8 cellular contexts compared by ENCODE assay signal in genomic region chr19:13162749-13163608, GRCh38. TPM values are rescaled to one million over a fixed set of nuclear protein-coding genes. Genes with fewer than 3 reads are reported as not detected.
A peak's percentile ranks its signal among the peaks of the same experiment; 100 is the strongest.
DNase-seq lines count a peak whose midpoint lies in the region; ATAC-seq and TF ChIP-seq lines count a peak whose summit lies in the region.

No MANE protein-coding gene starts in this region.

- H3K4me1 ChIP-seq in foreskin keratinocyte (peaks cover 31% of the 10 kb centered on the region), neuron (ENCODE audit: insufficient read depth, low read length) (peaks cover 28% of the 10 kb centered on the region)

- peak overlapping the region; percentile 39 for H3K4me3 ChIP-seq in MG63
- H3K4me3 ChIP-seq in neuron (ENCODE audit: low read length): peak overlapping the region; percentile 47

- peak overlapping the region; percentile 71 for H3K27ac ChIP-seq in foreskin keratinocyte

- DNase-seq in AG09319 (ENCODE audit: extremely low read depth, low read depth): peak; percentile 98
- DNase-seq in MG63: peak; percentile 100
- peak; percentile 96 for DNase-seq in SIG-M5 treated with dmso at 0.1 percent for 504 hours (lab: John Stamatoyannopoulos, UW; ENCODE audit: unreplicated experiment)
- peak; percentile 66 for DNase-seq in activated gamma-delta T cell treated with anti-CD3 and anti-CD28 coated beads, Interleukin-2, amount 50 U/mL, for 16 hours (ENCODE audit: low read depth)
- DNase-seq in foreskin keratinocyte: peak in 1 of 2 donors; percentile 95
- DNase-seq in stromal cell of bone marrow (ENCODE audit: low read depth): peak; percentile 97

- no peaks in the 10 kb centered on the region for H3K36me3 ChIP-seq in MG63
- no peaks in the 10 kb centered on the region for H3K36me3 ChIP-seq in neuron (ENCODE audit: insufficient read depth, low read length)

- ATAC-seq in GM19452 (IDR thresholded peaks at IDR 0.05; ENCODE audit: unreplicated experiment) (peak; percentile 44), foreskin keratinocyte (peak; percentile 59)

- H3K27me3 ChIP-seq in MG63: no peaks in the 10 kb centered on the region
- no peaks in the 10 kb centered on the region for H3K27me3 ChIP-seq in foreskin keratinocyte
- H3K27me3 ChIP-seq in neuron (ENCODE audit: insufficient read depth, low read length): no peaks in the 10 kb centered on the region

- H3K9me3 ChIP-seq in MG63 (no peaks in the 10 kb centered on the region), neuron (ENCODE audit: low read length) (no peaks in the 10 kb centered on the region)

- TF ChIP-seq CTCF in AG09319 (IDR thresholded peaks at IDR 0.05; ENCODE audit: low read depth, low read length): no peak
- no peak for TF ChIP-seq CTCF in foreskin keratinocyte (conservative IDR thresholded peaks at IDR 0.05)

- peak overlapping the region; percentile 86 for H2AFZ ChIP-seq in neuron (ENCODE audit: low read depth, low read length)

RNA-seq across cellular contexts. Expression of gene IER2, which starts 12.8 kb away (rescaled TPM):
- total RNA-seq in MG63 (2014; rRNA removed; shearing (Covaris generic); ENCODE audit: low replicate concordance): 39.0 and 80.1 TPM in 2 replicates
- 48.2 and 51.8 TPM in 2 replicates for total RNA-seq in foreskin keratinocyte
- polyA plus RNA-seq in foreskin keratinocyte: 72.2 and 90.4 TPM in 2 replicates

RNA-seq across cellular contexts. Expression of gene STX10, which starts 12.8 kb away (rescaled TPM):
- total RNA-seq in MG63 (2014; rRNA removed; shearing (Covaris generic); ENCODE audit: low replicate concordance): 281 and 371 TPM in 2 replicates
- total RNA-seq in foreskin keratinocyte: 66.7 and 69.4 TPM in 2 replicates
- polyA plus RNA-seq in foreskin keratinocyte: 95.3 and 97.5 TPM in 2 replicates

RNA-seq across cellular contexts. Expression of gene NACC1, which starts 44.9 kb away (rescaled TPM):
- total RNA-seq in MG63 (2014; rRNA removed; shearing (Covaris generic); ENCODE audit: low replicate concordance): 44.6 and 96.4 TPM in 2 replicates
- 71.7 and 72.6 TPM in 2 replicates for total RNA-seq in foreskin keratinocyte
- polyA plus RNA-seq in foreskin keratinocyte: 32.9 and 36.7 TPM in 2 replicates

RNA-seq across cellular contexts. Expression of gene TRMT1, which starts 46.4 kb away (rescaled TPM):
- total RNA-seq in MG63 (2014; rRNA removed; shearing (Covaris generic); ENCODE audit: low replicate concordance): 127 and 172 TPM in 2 replicates
- 35.7 and 37.7 TPM in 2 replicates for total RNA-seq in foreskin keratinocyte
- polyA plus RNA-seq in foreskin keratinocyte: 43.4 and 44.8 TPM in 2 replicates
